ENCODE assay signal across 11 cellular contexts in the genomic region with DNA sequence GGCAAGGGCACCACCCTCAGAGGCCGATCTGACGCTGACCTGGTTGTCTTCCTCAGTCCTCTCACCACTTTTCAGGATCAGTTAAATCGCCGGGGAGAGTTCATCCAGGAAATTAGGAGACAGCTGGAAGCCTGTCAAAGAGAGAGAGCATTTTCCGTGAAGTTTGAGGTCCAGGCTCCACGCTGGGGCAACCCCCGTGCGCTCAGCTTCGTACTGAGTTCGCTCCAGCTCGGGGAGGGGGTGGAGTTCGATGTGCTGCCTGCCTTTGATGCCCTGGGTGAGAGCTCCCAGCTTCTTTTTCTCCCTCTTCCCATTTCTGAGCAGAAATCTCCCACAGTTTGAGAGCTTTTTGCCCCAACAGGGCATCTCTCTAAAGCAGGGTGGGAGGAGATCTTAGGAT. TPM values are rescaled to one million over a fixed set of nuclear protein-coding genes. Genes with fewer than 3 reads are reported as not detected.
A peak's percentile ranks its signal among the peaks of the same experiment; 100 is the strongest.
DNase-seq lines count a peak whose midpoint lies in the region; ATAC-seq and TF ChIP-seq lines count a peak whose summit lies in the region.
"Had no signal": no experiment of that assay in that cellular context is flagged by ENCODE, and none has a peak within 500 bp of the region (broad histone marks: within the 10 kb centered on the region; RNA-seq: fewer than 3 reads in every experiment).

No MANE protein-coding gene starts in this region.

- H3K4me1 Mint-ChIP-seq in activated T-helper 2 cell treated with anti-CD3 and anti-CD28 coated beads, Interferon-gamma antibody, Interleukin-2, Interleukin-4, amounts not matched to agents 10 μg/mL and 5 μg/mL and 100 μg/mL, durations not matched to agents 14 hours and 24 hours and 36 hours (ENCODE audit: low read depth), result peaks cover 45% of the 10 kb centered on the region
- H3K4me1 Mint-ChIP-seq in nephron progenitor cell, result peaks cover 9% of the 10 kb centered on the region

- H3K9me3 ChIP-seq in lung (ENCODE audit: control insufficient read depth in 2 of 2, insufficient read depth in 1 of 2, low read length in 1 of 2), result peaks cover 0 to 10% of the 10 kb centered on the region in 2 donors
- peaks cover 9% of the 10 kb centered on the region for H3K9me3 ChIP-seq in thoracic aorta

- peaks cover 19% of the 10 kb centered on the region for H3K9me3 Mint-ChIP-seq in activated T-helper 2 cell treated with anti-CD3 and anti-CD28 coated beads, Interferon-gamma antibody, Interleukin-2, Interleukin-4, amounts not matched to agents 10 μg/mL and 5 μg/mL and 100 μg/mL, durations not matched to agents 14 hours and 24 hours and 36 hours
- peaks cover 43% of the 10 kb centered on the region for H3K9me3 Mint-ChIP-seq in nephron progenitor cell

- peak overlapping the region; percentile 56 for H3K27ac Mint-ChIP-seq in activated T-helper 2 cell treated with anti-CD3 and anti-CD28 coated beads, Interferon-gamma antibody, Interleukin-2, Interleukin-4, amounts not matched to agents 10 μg/mL and 5 μg/mL and 100 μg/mL, durations not matched to agents 14 hours and 24 hours and 36 hours
- H3K27ac Mint-ChIP-seq in nephron progenitor cell, result no peak overlapping the region

- DNase-seq in activated effector memory CD4-positive, alpha-beta T cell treated with anti-CD3 and anti-CD28 coated beads, Interleukin-2, amount 50 U/mL, for 16 hours, result peak; percentile 75
- no peak for DNase-seq in activated effector memory CD4-positive, alpha-beta T cell treated with Interleukin-2 at 50 U/mL for 16 hours
- no peak for DNase-seq in activated T-helper 2 cell treated with anti-CD3 and anti-CD28 coated beads, Interferon-gamma antibody, Interleukin-2, Interleukin-4, amounts not matched to agents 10 μg/mL and 5 μg/mL and 100 μg/mL, durations not matched to agents 14 hours and 24 hours and 36 hours (ENCODE audit: low spot score)
- DNase-seq in lung (ENCODE audit: low spot score), result no peak
- DNase-seq in thoracic aorta (ENCODE audit: low spot score), result no peak
- no peak for DNase-seq in posterior cingulate gyrus
- DNase-seq in nephron progenitor cell, result no peak
- DNase-seq: left lung, NCI-H2227 treated with DMSO at 0.1 percent for 48 hours had no signal

- ATAC-seq in lung (ENCODE audit: insufficient read depth, low FRiP score) (no peak), thoracic aorta (ENCODE audit: insufficient number of reproducible peaks, low FRiP score, low read depth) (no peak), HG03045 (IDR thresholded peaks at IDR 0.05; ENCODE audit: unreplicated experiment) (no peak)
- ATAC-seq: K562, left lung had no signal

- WGBS in lung, 2 donors, result 64 to 71% methylated on average over 12 of the region's 12 CpGs

- H3K27me3 Mint-ChIP-seq in activated T-helper 2 cell treated with anti-CD3 and anti-CD28 coated beads, Interferon-gamma antibody, Interleukin-2, Interleukin-4, amounts not matched to agents 10 μg/mL and 5 μg/mL and 100 μg/mL, durations not matched to agents 14 hours and 24 hours and 36 hours (ENCODE audit: low read depth), result no peaks in the 10 kb centered on the region
- peaks cover 41% of the 10 kb centered on the region for H3K27me3 Mint-ChIP-seq in nephron progenitor cell (ENCODE audit: low read depth, poor library complexity)

- H3K36me3 ChIP-seq in lung (ENCODE audit: control insufficient read depth in 2 of 2, insufficient read depth in 2 of 2, low read length in 2 of 2), result peaks cover 0 to 5% of the 10 kb centered on the region in 2 donors
- no peaks in the 10 kb centered on the region for H3K36me3 ChIP-seq in thoracic aorta

- peak overlapping the region; percentile 96 for H3K4me3 Mint-ChIP-seq in activated T-helper 2 cell treated with anti-CD3 and anti-CD28 coated beads, Interferon-gamma antibody, Interleukin-2, Interleukin-4, amounts not matched to agents 10 μg/mL and 5 μg/mL and 100 μg/mL, durations not matched to agents 14 hours and 24 hours and 36 hours (ENCODE audit: low read depth)
- no peak overlapping the region for H3K4me3 Mint-ChIP-seq in nephron progenitor cell

- peaks cover 50% of the 10 kb centered on the region for H3K36me3 Mint-ChIP-seq in activated T-helper 2 cell treated with anti-CD3 and anti-CD28 coated beads, Interferon-gamma antibody, Interleukin-2, Interleukin-4, amounts not matched to agents 10 μg/mL and 5 μg/mL and 100 μg/mL, durations not matched to agents 14 hours and 24 hours and 36 hours (ENCODE audit: low read depth)
- no peaks in the 10 kb centered on the region for H3K36me3 Mint-ChIP-seq in nephron progenitor cell (ENCODE audit: low read depth)

- H3K27ac ChIP-seq in lung (ENCODE audit: low read depth in 1 of 2, low read length in 1 of 2), result no peak overlapping the region
- H3K27ac ChIP-seq in thoracic aorta, result no peak overlapping the region

- H3K4me1 ChIP-seq in lung (ENCODE audit: control insufficient read depth in 2 of 2, insufficient read depth in 2 of 2, low read length in 2 of 2), result peaks cover 0 to 4% of the 10 kb centered on the region in 2 donors
- peaks cover 30 to 45% of the 10 kb centered on the region in 2 donors for H3K4me1 ChIP-seq in thoracic aorta (ENCODE audit: control insufficient read depth in 1 of 2, low read depth in 2 of 2)

- H3K4me3 ChIP-seq in lung, result peak overlapping the region; percentile 12
- peak overlapping the region; percentile 66 for H3K4me3 ChIP-seq in thoracic aorta
- H3K4me3 ChIP-seq: K562 had no signal

- no peaks in the 10 kb centered on the region for H3K27me3 ChIP-seq in lung (ENCODE audit: control insufficient read depth, insufficient read depth)
- H3K27me3 ChIP-seq in thoracic aorta (replicated peaks; ENCODE audit: insufficient read depth), result no peaks in the 10 kb centered on the region
- H3K27me3 ChIP-seq: left lung had no signal

- no peak for TF ChIP-seq CTCF in lung (IDR thresholded peaks at IDR 0.05; ENCODE audit: control extremely low read depth, extremely low read depth)
- no peak for TF ChIP-seq CTCF in thoracic aorta (IDR thresholded peaks at IDR 0.05)
- TF ChIP-seq CTCF in nephron progenitor cell (IDR thresholded peaks at IDR 0.05), result no peak

- intact Hi-C loops in activated T-helper 2 cell treated with anti-CD3 and anti-CD28 coated beads, Interferon-gamma antibody, Interleukin-2, Interleukin-4, amounts not matched to agents 10 μg/mL and 5 μg/mL and 100 μg/mL, durations not matched to agents 14 hours and 24 hours and 36 hours (cut with micrococcal nuclease), result loop anchor here (2.0 to 10.0 kb wide), 2 partner anchors 70 to 226 kb away; a partner anchor contains a TSS
- intact Hi-C loops in posterior cingulate gyrus (cut with DNase I), result no loop called here

RNA-seq across cellular contexts. Expression of a gene that starts 1.8 kb away (rescaled TPM):
- 17.7 and 17.8 TPM in 2 replicates for total RNA-seq in activated T-helper 2 cell treated with anti-CD3 and anti-CD28 coated beads, Interferon-gamma antibody, Interleukin-2, Interleukin-4, amounts not matched to agents 10 μg/mL and 5 μg/mL and 100 μg/mL, durations not matched to agents 14 hours and 24 hours and 36 hours
- 10 to 100 TPM; 15.8 to 21.2 TPM for total RNA-seq in lung
- polyA plus RNA-seq in lung, result 10 to 100 TPM; 14.6 to 40.3 TPM
- 10 to 100 TPM in 1 of 2 donors, 1 to 10 TPM in 1; 9.4 to 15.3 TPM for total RNA-seq in thoracic aorta

RNA-seq across cellular contexts. Expression of a gene that starts 29.7 kb away (rescaled TPM):
- total RNA-seq in activated T-helper 2 cell treated with anti-CD3 and anti-CD28 coated beads, Interferon-gamma antibody, Interleukin-2, Interleukin-4, amounts not matched to agents 10 μg/mL and 5 μg/mL and 100 μg/mL, durations not matched to agents 14 hours and 24 hours and 36 hours, result 27.2 and 29.6 TPM in 2 replicates
- total RNA-seq in lung, result 10 to 100 TPM; 13.9 to 31.9 TPM
- 10 to 100 TPM in 1 of 2 donors, 1 to 10 TPM in 1; 5.7 to 24.6 TPM for polyA plus RNA-seq in lung
- 10 to 100 TPM; 11.9 to 13.7 TPM for total RNA-seq in thoracic aorta
